1 cellular context compared by ENCODE assay signal in genomic region chr20:1636621-1637020, GRCh38.
TF ChIP-seq lines count a peak whose summit lies in the region.

No MANE protein-coding gene starts in this region.

TF ChIP-seq in HepG2, 621 proteins besides CTCF, POLR2A, EP300 and RAD21 (continued from another document and continues in another):
- TF ChIP-seq, protein P1, sequence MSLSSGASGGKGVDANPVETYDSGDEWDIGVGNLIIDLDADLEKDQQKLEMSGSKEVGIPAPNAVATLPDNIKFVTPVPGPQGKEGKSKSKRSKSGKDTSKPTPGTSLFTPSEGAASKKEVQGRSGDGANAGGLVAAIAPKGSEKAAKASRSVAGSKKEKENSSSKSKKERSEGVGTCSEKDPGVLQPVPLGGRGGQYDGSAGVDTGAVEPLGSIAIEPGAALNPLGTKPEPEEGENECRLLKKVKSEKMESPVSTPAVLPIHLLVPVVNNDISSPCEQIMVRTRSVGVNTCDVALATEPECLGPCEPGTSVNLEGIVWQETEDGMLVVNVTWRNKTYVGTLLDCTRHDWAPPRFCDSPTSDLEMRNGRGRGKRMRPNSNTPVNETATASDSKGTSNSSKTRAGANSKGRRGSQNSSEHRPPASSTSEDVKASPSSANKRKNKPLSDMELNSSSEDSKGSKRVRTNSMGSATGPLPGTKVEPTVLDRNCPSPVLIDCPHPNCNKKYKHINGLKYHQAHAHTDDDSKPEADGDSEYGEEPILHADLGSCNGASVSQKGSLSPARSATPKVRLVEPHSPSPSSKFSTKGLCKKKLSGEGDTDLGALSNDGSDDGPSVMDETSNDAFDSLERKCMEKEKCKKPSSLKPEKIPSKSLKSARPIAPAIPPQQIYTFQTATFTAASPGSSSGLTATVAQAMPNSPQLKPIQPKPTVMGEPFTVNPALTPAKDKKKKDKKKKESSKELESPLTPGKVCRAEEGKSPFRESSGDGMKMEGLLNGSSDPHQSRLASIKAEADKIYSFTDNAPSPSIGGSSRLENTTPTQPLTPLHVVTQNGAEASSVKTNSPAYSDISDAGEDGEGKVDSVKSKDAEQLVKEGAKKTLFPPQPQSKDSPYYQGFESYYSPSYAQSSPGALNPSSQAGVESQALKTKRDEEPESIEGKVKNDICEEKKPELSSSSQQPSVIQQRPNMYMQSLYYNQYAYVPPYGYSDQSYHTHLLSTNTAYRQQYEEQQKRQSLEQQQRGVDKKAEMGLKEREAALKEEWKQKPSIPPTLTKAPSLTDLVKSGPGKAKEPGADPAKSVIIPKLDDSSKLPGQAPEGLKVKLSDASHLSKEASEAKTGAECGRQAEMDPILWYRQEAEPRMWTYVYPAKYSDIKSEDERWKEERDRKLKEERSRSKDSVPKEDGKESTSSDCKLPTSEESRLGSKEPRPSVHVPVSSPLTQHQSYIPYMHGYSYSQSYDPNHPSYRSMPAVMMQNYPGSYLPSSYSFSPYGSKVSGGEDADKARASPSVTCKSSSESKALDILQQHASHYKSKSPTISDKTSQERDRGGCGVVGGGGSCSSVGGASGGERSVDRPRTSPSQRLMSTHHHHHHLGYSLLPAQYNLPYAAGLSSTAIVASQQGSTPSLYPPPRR (CRISPR knock-in tag; IDR thresholded peaks at IDR 0.05; ENCODE audit: borderline replicate concordance): 0 out of 2 replicates have a peak, but pooled peaks have one; percentile 31
- TF ChIP-seq ZNF614 (CRISPR knock-in tag; IDR thresholded peaks at IDR 0.05; ENCODE audit: borderline replicate concordance) (0 out of 2 replicates have a peak, but pooled peaks have one; percentile 75), ZNF335 (CRISPR knock-in tag; IDR thresholded peaks at IDR 0.05) (0 out of 2 replicates have a peak, but pooled peaks have one; percentile 60), ZNF549 (CRISPR knock-in tag; IDR thresholded peaks at IDR 0.05) (no peak), KMT2B (CRISPR knock-in tag; IDR thresholded peaks at IDR 0.05) (0 out of 2 replicates have a peak, but pooled peaks have one; percentile 25), AHR (CRISPR knock-in tag; IDR thresholded peaks at IDR 0.05) (0 out of 2 replicates have a peak, but pooled peaks have one; percentile 35), ZMAT3 (CRISPR knock-in tag; conservative IDR thresholded peaks at IDR 0.05) (no peak; the same call in 1 of the 2 replicates), NCOA1 (CRISPR knock-in tag; IDR thresholded peaks at IDR 0.05) (no peak), ZNF343 (CRISPR knock-in tag; IDR thresholded peaks at IDR 0.05) (0 out of 2 replicates have a peak, but pooled peaks have one; percentile 45), MED1 (CRISPR knock-in tag; IDR thresholded peaks at IDR 0.05) (peak; percentile 54; the same call in 1 of the 2 replicates), ZNF558 (CRISPR knock-in tag; IDR thresholded peaks at IDR 0.05; ENCODE audit: borderline replicate concordance) (no peak), ZFY (CRISPR knock-in tag; IDR thresholded peaks at IDR 0.05) (0 out of 2 replicates have a peak, but pooled peaks have one; percentile 9), PHF5A (CRISPR knock-in tag; IDR thresholded peaks at IDR 0.05; ENCODE audit: low read depth, unreplicated experiment) (peak; percentile 48), PLSCR1 (CRISPR knock-in tag; IDR thresholded peaks at IDR 0.05; ENCODE audit: borderline replicate concordance) (no peak), POGK (CRISPR knock-in tag; conservative IDR thresholded peaks at IDR 0.05) (peak; percentile 65; the same call in 1 of the 2 replicates), ZNF652 (CRISPR knock-in tag; IDR thresholded peaks at IDR 0.05; ENCODE audit: borderline replicate concordance, low read depth) (peak; percentile 84), MIXL1 (CRISPR knock-in tag; IDR thresholded peaks at IDR 0.05) (0 out of 2 replicates have a peak, but pooled peaks have one; percentile 59), NFYB (CRISPR knock-in tag; IDR thresholded peaks at IDR 0.05) (0 out of 2 replicates have a peak, but pooled peaks have one; percentile 22), ZNF292 (CRISPR knock-in tag; IDR thresholded peaks at IDR 0.05; ENCODE audit: borderline replicate concordance, low read depth) (peak; percentile 70; the same call in 1 of the 2 replicates), SALL1 (CRISPR knock-in tag; IDR thresholded peaks at IDR 0.05) (peak; percentile 79), DNMT3B (CRISPR knock-in tag; conservative IDR thresholded peaks at IDR 0.05) (no peak), RXRA (CRISPR knock-in tag; IDR thresholded peaks at IDR 0.05) (peak; percentile 69), MIER2 (CRISPR knock-in tag; IDR thresholded peaks at IDR 0.05) (peak; percentile 84), ZNF672 (CRISPR knock-in tag; IDR thresholded peaks at IDR 0.05) (no peak), HMGXB4 (CRISPR knock-in tag; IDR thresholded peaks at IDR 0.05; ENCODE audit: borderline replicate concordance in 1 of 2, low read depth in 1 of 2) (peak; percentile 68 to 82; a peak in 3 of 4 replicates), ARNTL (CRISPR knock-in tag; IDR thresholded peaks at IDR 0.05) (peak; percentile 43; the same call in 1 of the 2 replicates), GZF1 (CRISPR knock-in tag; IDR thresholded peaks at IDR 0.05) (no peak), LCORL (IDR thresholded peaks at IDR 0.05) (no peak), LCORL (CRISPR knock-in tag; IDR thresholded peaks at IDR 0.05) (peak; percentile 61; the same call in 1 of the 2 replicates), KLF16 (CRISPR knock-in tag; IDR thresholded peaks at IDR 0.05) (peak in 1 of 2 experiments; percentile 62; a peak in 1 of 4 replicates), ZNF761 (CRISPR knock-in tag; conservative IDR thresholded peaks at IDR 0.05) (0 out of 2 replicates have a peak, but pooled peaks have one; percentile 46), ZNF530 (CRISPR knock-in tag; IDR thresholded peaks at IDR 0.05; ENCODE audit: low read depth) (no peak), SPEN (CRISPR knock-in tag; IDR thresholded peaks at IDR 0.05; ENCODE audit: low read depth) (peak; percentile 59; the same call in 1 of the 2 replicates), RCOR2 (CRISPR knock-in tag; IDR thresholded peaks at IDR 0.05) (peak; percentile 76), ZNF619 (CRISPR knock-in tag; IDR thresholded peaks at IDR 0.05) (peak; percentile 40; the same call in 1 of the 2 replicates), ZNF644 (CRISPR knock-in tag; IDR thresholded peaks at IDR 0.05; ENCODE audit: low read depth) (peak; percentile 99), ATRX (CRISPR knock-in tag; IDR thresholded peaks at IDR 0.05; ENCODE audit: borderline replicate concordance) (no peak), ISL2 (CRISPR knock-in tag; IDR thresholded peaks at IDR 0.05) (peak; percentile 61)
- TF ChIP-seq, protein P2, sequence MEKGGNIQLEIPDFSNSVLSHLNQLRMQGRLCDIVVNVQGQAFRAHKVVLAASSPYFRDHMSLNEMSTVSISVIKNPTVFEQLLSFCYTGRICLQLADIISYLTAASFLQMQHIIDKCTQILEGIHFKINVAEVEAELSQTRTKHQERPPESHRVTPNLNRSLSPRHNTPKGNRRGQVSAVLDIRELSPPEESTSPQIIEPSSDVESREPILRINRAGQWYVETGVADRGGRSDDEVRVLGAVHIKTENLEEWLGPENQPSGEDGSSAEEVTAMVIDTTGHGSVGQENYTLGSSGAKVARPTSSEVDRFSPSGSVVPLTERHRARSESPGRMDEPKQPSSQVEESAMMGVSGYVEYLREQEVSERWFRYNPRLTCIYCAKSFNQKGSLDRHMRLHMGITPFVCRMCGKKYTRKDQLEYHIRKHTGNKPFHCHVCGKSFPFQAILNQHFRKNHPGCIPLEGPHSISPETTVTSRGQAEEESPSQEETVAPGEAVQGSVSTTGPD (CRISPR knock-in tag; IDR thresholded peaks at IDR 0.05): peak; percentile 92
- TF ChIP-seq, protein P3, sequence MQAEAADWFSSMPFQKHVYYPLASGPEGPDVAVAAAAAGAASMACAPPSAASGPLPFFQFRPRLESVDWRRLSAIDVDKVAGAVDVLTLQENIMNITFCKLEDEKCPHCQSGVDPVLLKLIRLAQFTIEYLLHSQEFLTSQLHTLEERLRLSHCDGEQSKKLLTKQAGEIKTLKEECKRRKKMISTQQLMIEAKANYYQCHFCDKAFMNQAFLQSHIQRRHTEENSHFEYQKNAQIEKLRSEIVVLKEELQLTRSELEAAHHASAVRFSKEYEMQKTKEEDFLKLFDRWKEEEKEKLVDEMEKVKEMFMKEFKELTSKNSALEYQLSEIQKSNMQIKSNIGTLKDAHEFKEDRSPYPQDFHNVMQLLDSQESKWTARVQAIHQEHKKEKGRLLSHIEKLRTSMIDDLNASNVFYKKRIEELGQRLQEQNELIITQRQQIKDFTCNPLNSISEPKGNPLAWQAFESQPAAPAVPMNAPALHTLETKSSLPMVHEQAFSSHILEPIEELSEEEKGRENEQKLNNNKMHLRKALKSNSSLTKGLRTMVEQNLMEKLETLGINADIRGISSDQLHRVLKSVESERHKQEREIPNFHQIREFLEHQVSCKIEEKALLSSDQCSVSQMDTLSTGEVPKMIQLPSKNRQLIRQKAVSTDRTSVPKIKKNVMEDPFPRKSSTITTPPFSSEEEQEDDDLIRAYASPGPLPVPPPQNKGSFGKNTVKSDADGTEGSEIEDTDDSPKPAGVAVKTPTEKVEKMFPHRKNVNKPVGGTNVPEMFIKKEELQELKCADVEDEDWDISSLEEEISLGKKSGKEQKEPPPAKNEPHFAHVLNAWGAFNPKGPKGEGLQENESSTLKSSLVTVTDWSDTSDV (CRISPR knock-in tag; IDR thresholded peaks at IDR 0.05): no peak
- TF ChIP-seq, protein P4, sequence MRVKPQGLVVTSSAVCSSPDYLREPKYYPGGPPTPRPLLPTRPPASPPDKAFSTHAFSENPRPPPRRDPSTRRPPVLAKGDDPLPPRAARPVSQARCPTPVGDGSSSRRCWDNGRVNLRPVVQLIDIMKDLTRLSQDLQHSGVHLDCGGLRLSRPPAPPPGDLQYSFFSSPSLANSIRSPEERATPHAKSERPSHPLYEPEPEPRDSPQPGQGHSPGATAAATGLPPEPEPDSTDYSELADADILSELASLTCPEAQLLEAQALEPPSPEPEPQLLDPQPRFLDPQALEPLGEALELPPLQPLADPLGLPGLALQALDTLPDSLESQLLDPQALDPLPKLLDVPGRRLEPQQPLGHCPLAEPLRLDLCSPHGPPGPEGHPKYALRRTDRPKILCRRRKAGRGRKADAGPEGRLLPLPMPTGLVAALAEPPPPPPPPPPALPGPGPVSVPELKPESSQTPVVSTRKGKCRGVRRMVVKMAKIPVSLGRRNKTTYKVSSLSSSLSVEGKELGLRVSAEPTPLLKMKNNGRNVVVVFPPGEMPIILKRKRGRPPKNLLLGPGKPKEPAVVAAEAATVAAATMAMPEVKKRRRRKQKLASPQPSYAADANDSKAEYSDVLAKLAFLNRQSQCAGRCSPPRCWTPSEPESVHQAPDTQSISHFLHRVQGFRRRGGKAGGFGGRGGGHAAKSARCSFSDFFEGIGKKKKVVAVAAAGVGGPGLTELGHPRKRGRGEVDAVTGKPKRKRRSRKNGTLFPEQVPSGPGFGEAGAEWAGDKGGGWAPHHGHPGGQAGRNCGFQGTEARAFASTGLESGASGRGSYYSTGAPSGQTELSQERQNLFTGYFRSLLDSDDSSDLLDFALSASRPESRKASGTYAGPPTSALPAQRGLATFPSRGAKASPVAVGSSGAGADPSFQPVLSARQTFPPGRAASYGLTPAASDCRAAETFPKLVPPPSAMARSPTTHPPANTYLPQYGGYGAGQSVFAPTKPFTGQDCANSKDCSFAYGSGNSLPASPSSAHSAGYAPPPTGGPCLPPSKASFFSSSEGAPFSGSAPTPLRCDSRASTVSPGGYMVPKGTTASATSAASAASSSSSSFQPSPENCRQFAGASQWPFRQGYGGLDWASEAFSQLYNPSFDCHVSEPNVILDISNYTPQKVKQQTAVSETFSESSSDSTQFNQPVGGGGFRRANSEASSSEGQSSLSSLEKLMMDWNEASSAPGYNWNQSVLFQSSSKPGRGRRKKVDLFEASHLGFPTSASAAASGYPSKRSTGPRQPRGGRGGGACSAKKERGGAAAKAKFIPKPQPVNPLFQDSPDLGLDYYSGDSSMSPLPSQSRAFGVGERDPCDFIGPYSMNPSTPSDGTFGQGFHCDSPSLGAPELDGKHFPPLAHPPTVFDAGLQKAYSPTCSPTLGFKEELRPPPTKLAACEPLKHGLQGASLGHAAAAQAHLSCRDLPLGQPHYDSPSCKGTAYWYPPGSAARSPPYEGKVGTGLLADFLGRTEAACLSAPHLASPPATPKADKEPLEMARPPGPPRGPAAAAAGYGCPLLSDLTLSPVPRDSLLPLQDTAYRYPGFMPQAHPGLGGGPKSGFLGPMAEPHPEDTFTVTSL (CRISPR knock-in tag; IDR thresholded peaks at IDR 0.05; ENCODE audit: borderline replicate concordance): peak; percentile 32; the same call in 1 of the 2 replicates
